26 cellular contexts compared by ENCODE assay signal in genomic region chr21:33651965-33652680, GRCh38. TPM values are rescaled to one million over a fixed set of nuclear protein-coding genes. Genes with fewer than 3 reads are reported as not detected.
DNase-seq lines count a peak whose midpoint lies in the region; ATAC-seq and TF ChIP-seq lines count a peak whose summit lies in the region.
"Had no signal": no experiment of that assay in that cellular context is flagged by ENCODE, and none has a peak within 500 bp of the region (broad histone marks: within the 10 kb centered on the region; RNA-seq: fewer than 3 reads in every experiment).

No MANE protein-coding gene starts in this region.

- no peak overlapping the region for H3K4me3 Mint-ChIP-seq in Caco-2 (ENCODE audit: unreplicated experiment)
- H3K4me3 Mint-ChIP-seq: activated CD8-positive, alpha-beta memory T cell treated with anti-CD3 and anti-CD28 coated beads, Interleukin-2, amount 10 ng/mL, durations not matched to agents 7 days and 5 days; activated naive CD4-positive, alpha-beta T cell treated with anti-CD3 and anti-CD28 coated beads, Interleukin-2, amount 50 U/mL, for 24 hours; activated T-helper 1 cell treated with anti-CD3 and anti-CD28 coated beads, Interleukin-12 subunit alpha, Interleukin-12 subunit beta, Interleukin-2, Interleukin-4 antibody, amounts not matched to agents 30 ng/mL and 10 ng/mL and 1 ng/mL, durations not matched to agents 14 hours and 24 hours and 36 hours; CD4-positive, alpha-beta memory T cell; neural crest cell had no signal

- H3K9me3 Mint-ChIP-seq in Caco-2 (ENCODE audit: unreplicated experiment), result no peaks in the 10 kb centered on the region
- H3K9me3 Mint-ChIP-seq: activated naive CD4-positive, alpha-beta T cell treated with anti-CD3 and anti-CD28 coated beads, Interleukin-2, amount 50 U/mL, for 24 hours; activated T-helper 1 cell treated with anti-CD3 and anti-CD28 coated beads, Interleukin-12 subunit alpha, Interleukin-12 subunit beta, Interleukin-2, Interleukin-4 antibody, amounts not matched to agents 30 ng/mL and 10 ng/mL and 1 ng/mL, durations not matched to agents 14 hours and 24 hours and 36 hours; CD4-positive, alpha-beta memory T cell; neural crest cell had no signal

- CTCF ChIA-PET in Caco-2 (lab: Charles Lee), result no interaction called here

- H3K4me3 ChIP-seq in Caco-2 (ENCODE audit: low read depth, low read length), result no peak overlapping the region
- no peak overlapping the region for H3K4me3 ChIP-seq in HUES48 (ENCODE audit: low read depth, low read length)
- no peak overlapping the region for H3K4me3 ChIP-seq in uterus
- H3K4me3 ChIP-seq: gastrocnemius medialis, prostate gland, tibial artery had no signal

- no TSS peak for BruUV-seq in Caco-2 (replicated peaks; lab: Mats Ljungman, UMichigan)

- no peaks in the 10 kb centered on the region for H3K27me3 ChIP-seq in Caco-2 (replicated peaks; ENCODE audit: control insufficient read depth, insufficient read depth, low read length)
- no peaks in the 10 kb centered on the region for H3K27me3 ChIP-seq in HUES48 (ENCODE audit: control insufficient read depth, insufficient read depth, low read length)
- H3K27me3 ChIP-seq in uterus, result no peaks in the 10 kb centered on the region
- H3K27me3 ChIP-seq: gastrocnemius medialis, tibial artery had no signal

- POLR2A ChIA-PET in Caco-2 (lab: Charles Lee), result no interaction called here

- intact Hi-C loops in Caco-2 (cut with micrococcal nuclease; ENCODE audit: unreplicated experiment), result loop anchor here (10.0 kb wide), 1 partner anchor 83 kb away; no protein-coding TSS in a partner anchor
- intact Hi-C loops in uterus (cut with DNase I; ENCODE audit: low total_unique reads), result no loop called here

- ATAC-seq in left lobe of liver (peak; percentile 22), SK-N-SH treated with all-trans-retinoic acid at 6 μM for 48 hours (no peak)
- ATAC-seq: activated CD8-positive, alpha-beta memory T cell treated with anti-CD3 and anti-CD28 coated beads, Interleukin-2, amount 10 ng/mL, durations not matched to agents 7 days and 5 days; esophagus mucosa had no signal

- no peak overlapping the region for H3K9ac ChIP-seq in HUES48 (ENCODE audit: low read depth, low read length)

- H3K27ac ChIP-seq in HUES48 (ENCODE audit: low read depth, low read length) (peak overlapping the region; percentile 21), uterus (no peak overlapping the region)
- H3K27ac ChIP-seq: gastrocnemius medialis, prostate gland, RWPE1, tibial artery had no signal

- no peak for DNase-seq in Caco-2
- DNase-seq in NCI-H82 (lab: John Stamatoyannopoulos, UW), result peak; percentile 59
- no peak for DNase-seq in left lobe of liver (ENCODE audit: low spot score)
- DNase-seq in uterus, result no peak
- DNase-seq in NK-92 (lab: John Stamatoyannopoulos, UW; ENCODE audit: unreplicated experiment), result no peak
- DNase-seq: activated CD4-positive, alpha-beta T cell treated with anti-CD3 and anti-CD28 coated beads for 4 hours; activated CD8-positive, alpha-beta memory T cell treated with anti-CD3 and anti-CD28 coated beads, Interleukin-2, amount 10 ng/mL, durations not matched to agents 7 days and 5 days; aorta; CD4-positive, alpha-beta memory T cell; effector CD4-positive, alpha-beta T cell; gastrocnemius medialis; kidney glomerular epithelial cell; midbrain; MM.1S; NCI-H2171; small intestine; stimulated activated naive CD4-positive, alpha-beta T cell; tibial artery had no signal

- H3K4me1 Mint-ChIP-seq in Caco-2 (ENCODE audit: low read depth, unreplicated experiment), result peaks cover 36% of the 10 kb centered on the region
- H3K4me1 Mint-ChIP-seq: activated CD8-positive, alpha-beta memory T cell treated with anti-CD3 and anti-CD28 coated beads, Interleukin-2, amount 10 ng/mL, durations not matched to agents 7 days and 5 days; activated naive CD4-positive, alpha-beta T cell treated with anti-CD3 and anti-CD28 coated beads, Interleukin-2, amount 50 U/mL, for 24 hours; CD4-positive, alpha-beta memory T cell had no signal

- no peaks in the 10 kb centered on the region for H3K9me3 ChIP-seq in Caco-2
- H3K9me3 ChIP-seq in HUES48 (ENCODE audit: control insufficient read depth, insufficient read depth, low read length), result no peaks in the 10 kb centered on the region
- H3K9me3 ChIP-seq in uterus, result no peaks in the 10 kb centered on the region
- H3K9me3 ChIP-seq: gastrocnemius medialis, prostate gland, tibial artery had no signal

- H3K4me1 ChIP-seq in Caco-2 (peaks cover 70% of the 10 kb centered on the region), HUES48 (ENCODE audit: control insufficient read depth, insufficient read depth, low read length) (peaks cover 55% of the 10 kb centered on the region), uterus (no peaks in the 10 kb centered on the region)
- H3K4me1 ChIP-seq: prostate gland had no signal

- peaks cover 26% of the 10 kb centered on the region for H3K36me3 Mint-ChIP-seq in Caco-2 (ENCODE audit: insufficient read depth, unreplicated experiment)
- H3K36me3 Mint-ChIP-seq: activated CD8-positive, alpha-beta memory T cell treated with anti-CD3 and anti-CD28 coated beads, Interleukin-2, amount 10 ng/mL, durations not matched to agents 7 days and 5 days; CD4-positive, alpha-beta memory T cell had no signal

- peak overlapping the region; percentile 63 for H3K27ac Mint-ChIP-seq in Caco-2 (ENCODE audit: unreplicated experiment)
- H3K27ac Mint-ChIP-seq: activated CD8-positive, alpha-beta memory T cell treated with anti-CD3 and anti-CD28 coated beads, Interleukin-2, amount 10 ng/mL, durations not matched to agents 7 days and 5 days; activated naive CD4-positive, alpha-beta T cell treated with anti-CD3 and anti-CD28 coated beads, Interleukin-2, amount 50 U/mL, for 24 hours; activated T-helper 1 cell treated with anti-CD3 and anti-CD28 coated beads, Interleukin-12 subunit alpha, Interleukin-12 subunit beta, Interleukin-2, Interleukin-4 antibody, amounts not matched to agents 30 ng/mL and 10 ng/mL and 1 ng/mL, durations not matched to agents 14 hours and 24 hours and 36 hours had no signal

- no peak for TF ChIP-seq CTCF in Caco-2 (IDR thresholded peaks at IDR 0.05; ENCODE audit: insufficient read depth in 1 of 2, low read depth in 1 of 2, low read length in 1 of 2, severe bottlenecking in 1 of 2, unreplicated experiment in 1 of 2)
- no peak for TF ChIP-seq CTCF in uterus (IDR thresholded peaks at IDR 0.05)

- TF ChIP-seq POLR2A in uterus (IDR thresholded peaks at IDR 0.05), result no peak

- H3K27me3 Mint-ChIP-seq in Caco-2 (ENCODE audit: insufficient read depth, unreplicated experiment), result no peaks in the 10 kb centered on the region
- H3K27me3 Mint-ChIP-seq: activated naive CD4-positive, alpha-beta T cell treated with anti-CD3 and anti-CD28 coated beads, Interleukin-2, amount 50 U/mL, for 24 hours had no signal

- no peaks in the 10 kb centered on the region for H3K36me3 ChIP-seq in Caco-2 (ENCODE audit: control insufficient read depth, insufficient read depth, low read length)
- no peaks in the 10 kb centered on the region for H3K36me3 ChIP-seq in HUES48 (ENCODE audit: control insufficient read depth, insufficient read depth, low read length)
- no peaks in the 10 kb centered on the region for H3K36me3 ChIP-seq in uterus
- H3K36me3 ChIP-seq: gastrocnemius medialis, prostate gland, tibial artery had no signal

TF ChIP-seq in SK-N-SH treated with all-trans-retinoic acid at 6 μM for 48 hours, 23 proteins besides CTCF, POLR2A, EP300 and RAD21 (continues in another document):
- TF ChIP-seq ZC3H10 (CRISPR knock-in tag; IDR thresholded peaks at IDR 0.05) (no peak), TCF4 (CRISPR knock-in tag; IDR thresholded peaks at IDR 0.05; ENCODE audit: borderline replicate concordance) (no peak), SNAI2 (CRISPR knock-in tag; IDR thresholded peaks at IDR 0.05) (no peak), TSHZ2 (CRISPR knock-in tag; IDR thresholded peaks at IDR 0.05) (no peak), ESRRG (CRISPR knock-in tag; IDR thresholded peaks at IDR 0.05) (no peak), ISL1 (CRISPR knock-in tag; IDR thresholded peaks at IDR 0.05) (no peak), ZNF8 (CRISPR knock-in tag; IDR thresholded peaks at IDR 0.05) (no peak), CSRNP3 (CRISPR knock-in tag; IDR thresholded peaks at IDR 0.05) (no peak)

RNA-seq across cellular contexts. Expression of gene ITSN1, which starts 9.8 kb away (rescaled TPM):
- total RNA-seq in Caco-2 (2022), result 88.5 and 98.4 TPM in 2 replicates
- 33.6 TPM for total RNA-seq in left lobe of liver
- 10 to 100 TPM; 21.8 to 77.4 (median 48.1) TPM for total RNA-seq in uterus

RNA-seq across cellular contexts. Expression of gene CRYZL1, which starts 10.6 kb away (rescaled TPM):
- total RNA-seq in Caco-2 (2022) (26.6 and 29.1 TPM in 2 replicates), left lobe of liver (10.4 TPM), uterus (100 to 1,000 TPM in 1 of 4 donors, 10 to 100 TPM in 3; 66.8 to 147 (median 67.3) TPM)
